Comparison of ENCODE assay signal across 1 cellular context in genomic region chr4:106312997-106313522, GRCh38.
TF ChIP-seq lines count a peak whose summit lies in the region.

No MANE protein-coding gene starts in this region.

TF ChIP-seq in GM12878, 131 proteins besides CTCF, POLR2A, EP300 and RAD21:
- TF ChIP-seq BHLHE40 (IDR thresholded peaks at IDR 0.05; ENCODE audit: borderline replicate concordance in 1 of 2, low read depth in 2 of 2, low read length in 1 of 2), result peak; percentile 24 to 54; a peak in 2 of 4 replicates
- no peak for TF ChIP-seq MLLT1 (IDR thresholded peaks at IDR 0.05)
